8 cellular contexts compared by ENCODE assay signal in the genomic region with DNA sequence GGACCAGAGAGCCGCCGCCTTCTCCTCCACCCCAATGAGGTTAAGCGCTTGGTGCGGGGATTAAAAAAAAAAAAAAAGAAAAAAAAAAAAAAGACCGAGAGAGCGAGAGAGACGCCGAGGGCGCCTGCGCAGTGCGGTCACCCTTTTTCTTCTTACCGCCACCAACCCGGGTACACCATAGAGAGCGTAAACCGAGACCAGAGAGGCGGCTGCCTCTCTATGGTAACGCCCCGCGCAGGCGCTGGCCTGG. TPM values are rescaled to one million over a fixed set of nuclear protein-coding genes. Genes with fewer than 3 reads are reported as not detected.
DNase-seq lines count a peak whose midpoint lies in the region; ATAC-seq and TF ChIP-seq lines count a peak whose summit lies in the region.

A gene (minus strand): TSS at position 61 of the 250 bp plus-strand sequence. CDS start 43,567 bp downstream, outside the sequence.

- peak within 1 kb of the TSS; percentile 96 to 97 for H3K27ac ChIP-seq in thoracic aorta

- DNase-seq in HCEC 1CT (peak; percentile 99), NAMALWA (ENCODE audit: low spot score) (peak; percentile 98), globus pallidus (ENCODE audit: low spot score) (peak; percentile 98), nucleus accumbens (lab: John Stamatoyannopoulos, UW) (peak in 45 of 56 donors; percentile 48 to 98 (median 93)), thoracic aorta (ENCODE audit: low spot score) (peak; percentile 85)
- DNase-seq in activated naive CD4-positive, alpha-beta T cell treated with anti-CD3 and anti-CD28 coated beads, Interleukin-2, amount 50 U/mL, for 72 hours (ENCODE audit: low spot score in 2 of 2) = peak; percentile 91 to 93

- no peaks in the 10 kb centered on the region for H3K27me3 ChIP-seq in thoracic aorta (replicated peaks; ENCODE audit: insufficient read depth)

- H3K4me3 ChIP-seq in thoracic aorta = peak within 1 kb of the TSS; percentile 99

- H3K4me1 ChIP-seq in ES-I3 (ENCODE audit: insufficient read depth, low read length) (peaks cover 7% of the 10 kb centered on the region), thoracic aorta (ENCODE audit: control insufficient read depth in 1 of 2, low read depth in 2 of 2) (peaks cover 13 to 41% of the 10 kb centered on the region in 2 donors)

- no peaks in the 10 kb centered on the region for H3K9me3 ChIP-seq in ES-I3 (ENCODE audit: control insufficient read depth, insufficient read depth, low read length)
- no peaks in the 10 kb centered on the region for H3K9me3 ChIP-seq in thoracic aorta

- H3K36me3 ChIP-seq in ES-I3 (ENCODE audit: insufficient read depth, low read length) = no peaks in the 10 kb centered on the region
- no peaks in the 10 kb centered on the region for H3K36me3 ChIP-seq in thoracic aorta

- peaks cover 27 to 47% of the 10 kb centered on the region in 2 donors for H3K36me3 Mint-ChIP-seq in activated naive CD4-positive, alpha-beta T cell treated with anti-CD3 and anti-CD28 coated beads, Interleukin-2, amount 50 U/mL, for 72 hours

- no peak for TF ChIP-seq CTCF in thoracic aorta (IDR thresholded peaks at IDR 0.05)

- ATAC-seq in SK-N-SH treated with all-trans-retinoic acid at 6 μM for 48 hours (peak; percentile 97), thoracic aorta (ENCODE audit: insufficient number of reproducible peaks, low FRiP score, low read depth) (peak; percentile 99)
- peak; percentile 93 to 97 for ATAC-seq in activated naive CD4-positive, alpha-beta T cell treated with anti-CD3 and anti-CD28 coated beads, Interleukin-2, amount 50 U/mL, for 72 hours

- H3K27ac Mint-ChIP-seq in activated naive CD4-positive, alpha-beta T cell treated with anti-CD3 and anti-CD28 coated beads, Interleukin-2, amount 50 U/mL, for 72 hours = peak within 1 kb of the TSS; percentile 97 to 100

- peaks cover 3 to 7% of the 10 kb centered on the region in 2 donors for H3K9me3 Mint-ChIP-seq in activated naive CD4-positive, alpha-beta T cell treated with anti-CD3 and anti-CD28 coated beads, Interleukin-2, amount 50 U/mL, for 72 hours

- H3K9ac ChIP-seq in ES-I3 (ENCODE audit: low read depth, low read length) = peak within 1 kb of the TSS; percentile 81

TF ChIP-seq in SK-N-SH treated with all-trans-retinoic acid at 6 μM for 48 hours, 23 proteins besides CTCF, POLR2A, EP300 and RAD21:
- TF ChIP-seq TCF4 (CRISPR knock-in tag; IDR thresholded peaks at IDR 0.05; ENCODE audit: borderline replicate concordance) (no peak), ZC3H10 (CRISPR knock-in tag; IDR thresholded peaks at IDR 0.05) (no peak), ZFP3 (CRISPR knock-in tag; IDR thresholded peaks at IDR 0.05) (no peak), SNAI2 (CRISPR knock-in tag; IDR thresholded peaks at IDR 0.05) (no peak), OSR1 (CRISPR knock-in tag; IDR thresholded peaks at IDR 0.05) (no peak), RARB (CRISPR knock-in tag; IDR thresholded peaks at IDR 0.05) (no peak), ARNTL (CRISPR knock-in tag; IDR thresholded peaks at IDR 0.05; ENCODE audit: borderline replicate concordance, low read depth) (no peak), ZFP30 (CRISPR knock-in tag; IDR thresholded peaks at IDR 0.05) (no peak), GLIS3 (CRISPR knock-in tag; IDR thresholded peaks at IDR 0.05) (no peak), ZNF70 (CRISPR knock-in tag; IDR thresholded peaks at IDR 0.05) (no peak), ESRRG (CRISPR knock-in tag; IDR thresholded peaks at IDR 0.05) (no peak), PPARA (CRISPR knock-in tag; IDR thresholded peaks at IDR 0.05; ENCODE audit: borderline replicate concordance) (no peak)
- TF ChIP-seq, protein P1, sequence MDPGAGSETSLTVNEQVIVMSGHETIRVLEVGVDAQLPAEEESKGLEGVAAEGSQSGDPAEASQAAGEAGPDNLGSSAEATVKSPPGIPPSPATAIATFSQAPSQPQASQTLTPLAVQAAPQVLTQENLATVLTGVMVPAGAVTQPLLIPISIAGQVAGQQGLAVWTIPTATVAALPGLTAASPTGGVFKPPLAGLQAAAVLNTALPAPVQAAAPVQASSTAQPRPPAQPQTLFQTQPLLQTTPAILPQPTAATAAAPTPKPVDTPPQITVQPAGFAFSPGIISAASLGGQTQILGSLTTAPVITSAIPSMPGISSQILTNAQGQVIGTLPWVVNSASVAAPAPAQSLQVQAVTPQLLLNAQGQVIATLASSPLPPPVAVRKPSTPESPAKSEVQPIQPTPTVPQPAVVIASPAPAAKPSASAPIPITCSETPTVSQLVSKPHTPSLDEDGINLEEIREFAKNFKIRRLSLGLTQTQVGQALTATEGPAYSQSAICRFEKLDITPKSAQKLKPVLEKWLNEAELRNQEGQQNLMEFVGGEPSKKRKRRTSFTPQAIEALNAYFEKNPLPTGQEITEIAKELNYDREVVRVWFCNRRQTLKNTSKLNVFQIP (CRISPR knock-in tag; IDR thresholded peaks at IDR 0.05; ENCODE audit: borderline replicate concordance, low read depth) = no peak
- TF ChIP-seq, protein P2, sequence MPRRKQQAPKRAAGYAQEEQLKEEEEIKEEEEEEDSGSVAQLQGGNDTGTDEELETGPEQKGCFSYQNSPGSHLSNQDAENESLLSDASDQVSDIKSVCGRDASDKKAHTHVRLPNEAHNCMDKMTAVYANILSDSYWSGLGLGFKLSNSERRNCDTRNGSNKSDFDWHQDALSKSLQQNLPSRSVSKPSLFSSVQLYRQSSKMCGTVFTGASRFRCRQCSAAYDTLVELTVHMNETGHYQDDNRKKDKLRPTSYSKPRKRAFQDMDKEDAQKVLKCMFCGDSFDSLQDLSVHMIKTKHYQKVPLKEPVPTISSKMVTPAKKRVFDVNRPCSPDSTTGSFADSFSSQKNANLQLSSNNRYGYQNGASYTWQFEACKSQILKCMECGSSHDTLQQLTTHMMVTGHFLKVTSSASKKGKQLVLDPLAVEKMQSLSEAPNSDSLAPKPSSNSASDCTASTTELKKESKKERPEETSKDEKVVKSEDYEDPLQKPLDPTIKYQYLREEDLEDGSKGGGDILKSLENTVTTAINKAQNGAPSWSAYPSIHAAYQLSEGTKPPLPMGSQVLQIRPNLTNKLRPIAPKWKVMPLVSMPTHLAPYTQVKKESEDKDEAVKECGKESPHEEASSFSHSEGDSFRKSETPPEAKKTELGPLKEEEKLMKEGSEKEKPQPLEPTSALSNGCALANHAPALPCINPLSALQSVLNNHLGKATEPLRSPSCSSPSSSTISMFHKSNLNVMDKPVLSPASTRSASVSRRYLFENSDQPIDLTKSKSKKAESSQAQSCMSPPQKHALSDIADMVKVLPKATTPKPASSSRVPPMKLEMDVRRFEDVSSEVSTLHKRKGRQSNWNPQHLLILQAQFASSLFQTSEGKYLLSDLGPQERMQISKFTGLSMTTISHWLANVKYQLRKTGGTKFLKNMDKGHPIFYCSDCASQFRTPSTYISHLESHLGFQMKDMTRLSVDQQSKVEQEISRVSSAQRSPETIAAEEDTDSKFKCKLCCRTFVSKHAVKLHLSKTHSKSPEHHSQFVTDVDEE (CRISPR knock-in tag; IDR thresholded peaks at IDR 0.05) = no peak
- TF ChIP-seq, protein P3, sequence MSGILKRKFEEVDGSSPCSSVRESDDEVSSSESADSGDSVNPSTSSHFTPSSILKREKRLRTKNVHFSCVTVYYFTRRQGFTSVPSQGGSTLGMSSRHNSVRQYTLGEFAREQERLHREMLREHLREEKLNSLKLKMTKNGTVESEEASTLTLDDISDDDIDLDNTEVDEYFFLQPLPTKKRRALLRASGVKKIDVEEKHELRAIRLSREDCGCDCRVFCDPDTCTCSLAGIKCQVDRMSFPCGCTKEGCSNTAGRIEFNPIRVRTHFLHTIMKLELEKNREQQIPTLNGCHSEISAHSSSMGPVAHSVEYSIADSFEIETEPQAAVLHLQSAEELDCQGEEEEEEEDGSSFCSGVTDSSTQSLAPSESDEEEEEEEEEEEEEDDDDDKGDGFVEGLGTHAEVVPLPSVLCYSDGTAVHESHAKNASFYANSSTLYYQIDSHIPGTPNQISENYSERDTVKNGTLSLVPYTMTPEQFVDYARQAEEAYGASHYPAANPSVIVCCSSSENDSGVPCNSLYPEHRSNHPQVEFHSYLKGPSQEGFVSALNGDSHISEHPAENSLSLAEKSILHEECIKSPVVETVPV (CRISPR knock-in tag; IDR thresholded peaks at IDR 0.05) = no peak
TF ChIP-seq in SK-N-SH treated with all-trans-retinoic acid at 6 μM for 48 hours: peak in this region for 0.

RNA-seq across cellular contexts. Expression of the gene that starts here (rescaled TPM):
- 10 to 100 TPM; 82.3 to 98.6 TPM for total RNA-seq in activated naive CD4-positive, alpha-beta T cell treated with anti-CD3 and anti-CD28 coated beads, Interleukin-2, amount 50 U/mL, for 72 hours
- 100 to 1,000 TPM in 1 of 2 donors, 10 to 100 TPM in 1; 69.7 to 113 TPM for total RNA-seq in thoracic aorta

Comparison
In these comparisons a context has a peak if more than half of its experiments do, and no peak if none do; other contexts are left out.
1. Peak in every context shown above with its lines: DNase-seq, ATAC-seq, H3K4me3 ChIP-seq and H3K27ac ChIP-seq.